In genomic region chr5:73565166-73565968, GRCh38 we compare ENCODE assay signal across 1 cellular context.
TF ChIP-seq lines count a peak whose summit lies in the region.

A gene with protein sequence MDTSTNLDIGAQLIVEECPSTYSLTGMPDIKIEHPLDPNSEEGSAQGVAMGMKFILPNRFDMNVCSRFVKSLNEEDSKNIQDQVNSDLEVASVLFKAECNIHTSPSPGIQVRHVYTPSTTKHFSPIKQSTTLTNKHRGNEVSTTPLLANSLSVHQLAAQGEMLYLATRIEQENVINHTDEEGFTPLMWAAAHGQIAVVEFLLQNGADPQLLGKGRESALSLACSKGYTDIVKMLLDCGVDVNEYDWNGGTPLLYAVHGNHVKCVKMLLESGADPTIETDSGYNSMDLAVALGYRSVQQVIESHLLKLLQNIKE (minus strand): TSS chr5:73565639. CDS start chr5:73562881, 2,758 bp downstream.
A gene with protein sequence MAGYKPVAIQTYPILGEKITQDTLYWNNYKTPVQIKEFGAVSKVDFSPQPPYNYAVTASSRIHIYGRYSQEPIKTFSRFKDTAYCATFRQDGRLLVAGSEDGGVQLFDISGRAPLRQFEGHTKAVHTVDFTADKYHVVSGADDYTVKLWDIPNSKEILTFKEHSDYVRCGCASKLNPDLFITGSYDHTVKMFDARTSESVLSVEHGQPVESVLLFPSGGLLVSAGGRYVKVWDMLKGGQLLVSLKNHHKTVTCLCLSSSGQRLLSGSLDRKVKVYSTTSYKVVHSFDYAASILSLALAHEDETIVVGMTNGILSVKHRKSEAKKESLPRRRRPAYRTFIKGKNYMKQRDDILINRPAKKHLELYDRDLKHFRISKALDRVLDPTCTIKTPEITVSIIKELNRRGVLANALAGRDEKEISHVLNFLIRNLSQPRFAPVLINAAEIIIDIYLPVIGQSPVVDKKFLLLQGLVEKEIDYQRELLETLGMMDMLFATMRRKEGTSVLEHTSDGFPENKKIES (plus strand): TSS chr5:73565743. CDS start chr5:73567345, 1,602 bp downstream.

TF ChIP-seq in HepG2, 621 proteins besides CTCF, POLR2A, EP300 and RAD21 (continued from another document and continues in another):
- TF ChIP-seq, protein P1, sequence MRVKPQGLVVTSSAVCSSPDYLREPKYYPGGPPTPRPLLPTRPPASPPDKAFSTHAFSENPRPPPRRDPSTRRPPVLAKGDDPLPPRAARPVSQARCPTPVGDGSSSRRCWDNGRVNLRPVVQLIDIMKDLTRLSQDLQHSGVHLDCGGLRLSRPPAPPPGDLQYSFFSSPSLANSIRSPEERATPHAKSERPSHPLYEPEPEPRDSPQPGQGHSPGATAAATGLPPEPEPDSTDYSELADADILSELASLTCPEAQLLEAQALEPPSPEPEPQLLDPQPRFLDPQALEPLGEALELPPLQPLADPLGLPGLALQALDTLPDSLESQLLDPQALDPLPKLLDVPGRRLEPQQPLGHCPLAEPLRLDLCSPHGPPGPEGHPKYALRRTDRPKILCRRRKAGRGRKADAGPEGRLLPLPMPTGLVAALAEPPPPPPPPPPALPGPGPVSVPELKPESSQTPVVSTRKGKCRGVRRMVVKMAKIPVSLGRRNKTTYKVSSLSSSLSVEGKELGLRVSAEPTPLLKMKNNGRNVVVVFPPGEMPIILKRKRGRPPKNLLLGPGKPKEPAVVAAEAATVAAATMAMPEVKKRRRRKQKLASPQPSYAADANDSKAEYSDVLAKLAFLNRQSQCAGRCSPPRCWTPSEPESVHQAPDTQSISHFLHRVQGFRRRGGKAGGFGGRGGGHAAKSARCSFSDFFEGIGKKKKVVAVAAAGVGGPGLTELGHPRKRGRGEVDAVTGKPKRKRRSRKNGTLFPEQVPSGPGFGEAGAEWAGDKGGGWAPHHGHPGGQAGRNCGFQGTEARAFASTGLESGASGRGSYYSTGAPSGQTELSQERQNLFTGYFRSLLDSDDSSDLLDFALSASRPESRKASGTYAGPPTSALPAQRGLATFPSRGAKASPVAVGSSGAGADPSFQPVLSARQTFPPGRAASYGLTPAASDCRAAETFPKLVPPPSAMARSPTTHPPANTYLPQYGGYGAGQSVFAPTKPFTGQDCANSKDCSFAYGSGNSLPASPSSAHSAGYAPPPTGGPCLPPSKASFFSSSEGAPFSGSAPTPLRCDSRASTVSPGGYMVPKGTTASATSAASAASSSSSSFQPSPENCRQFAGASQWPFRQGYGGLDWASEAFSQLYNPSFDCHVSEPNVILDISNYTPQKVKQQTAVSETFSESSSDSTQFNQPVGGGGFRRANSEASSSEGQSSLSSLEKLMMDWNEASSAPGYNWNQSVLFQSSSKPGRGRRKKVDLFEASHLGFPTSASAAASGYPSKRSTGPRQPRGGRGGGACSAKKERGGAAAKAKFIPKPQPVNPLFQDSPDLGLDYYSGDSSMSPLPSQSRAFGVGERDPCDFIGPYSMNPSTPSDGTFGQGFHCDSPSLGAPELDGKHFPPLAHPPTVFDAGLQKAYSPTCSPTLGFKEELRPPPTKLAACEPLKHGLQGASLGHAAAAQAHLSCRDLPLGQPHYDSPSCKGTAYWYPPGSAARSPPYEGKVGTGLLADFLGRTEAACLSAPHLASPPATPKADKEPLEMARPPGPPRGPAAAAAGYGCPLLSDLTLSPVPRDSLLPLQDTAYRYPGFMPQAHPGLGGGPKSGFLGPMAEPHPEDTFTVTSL (CRISPR knock-in tag; IDR thresholded peaks at IDR 0.05; ENCODE audit: borderline replicate concordance) = peak; percentile 55; the same call in 1 of the 2 replicates
- peak; percentile 87 for TF ChIP-seq IRF2 (CRISPR knock-in tag; IDR thresholded peaks at IDR 0.05)
- no peak for TF ChIP-seq MAFG (CRISPR knock-in tag; IDR thresholded peaks at IDR 0.05)
- no peak for TF ChIP-seq MTF2 (CRISPR knock-in tag; IDR thresholded peaks at IDR 0.05; ENCODE audit: borderline replicate concordance)
- 0 out of 2 replicates have a peak, but pooled peaks have one; percentile 81 for TF ChIP-seq ZNF615 (CRISPR knock-in tag; IDR thresholded peaks at IDR 0.05; ENCODE audit: borderline replicate concordance)
- TF ChIP-seq ZNF234 (CRISPR knock-in tag; conservative IDR thresholded peaks at IDR 0.05) = no peak
- no peak for TF ChIP-seq ZNF17 (CRISPR knock-in tag; IDR thresholded peaks at IDR 0.05)
- no peak for TF ChIP-seq ZFAT (CRISPR knock-in tag; conservative IDR thresholded peaks at IDR 0.05)
- TF ChIP-seq ZNF414 (CRISPR knock-in tag; IDR thresholded peaks at IDR 0.05) = 0 out of 2 replicates have a peak, but pooled peaks have one; percentile 22
- peak; percentile 21; the same call in 1 of the 2 replicates for TF ChIP-seq ATF7-NPFF (CRISPR knock-in tag; IDR thresholded peaks at IDR 0.05; ENCODE audit: low read depth)
- TF ChIP-seq ZNF441 (CRISPR knock-in tag; IDR thresholded peaks at IDR 0.05; ENCODE audit: borderline replicate concordance) = no peak
- no peak for TF ChIP-seq SKIL (CRISPR knock-in tag; IDR thresholded peaks at IDR 0.05; ENCODE audit: borderline replicate concordance)
- no peak for TF ChIP-seq ELF4 (CRISPR knock-in tag; IDR thresholded peaks at IDR 0.05; ENCODE audit: borderline replicate concordance)
- TF ChIP-seq HNRNPL (IDR thresholded peaks at IDR 0.05; ENCODE audit: low read depth, low read length) = 0 out of 2 replicates have a peak, but pooled peaks have one; percentile 22
- TF ChIP-seq FOXJ3 (CRISPR knock-in tag; IDR thresholded peaks at IDR 0.05; ENCODE audit: borderline replicate concordance) = no peak
- peak; percentile 100 for TF ChIP-seq SAP130 (CRISPR knock-in tag; IDR thresholded peaks at IDR 0.05; ENCODE audit: low read depth)
- no peak for TF ChIP-seq FOXM1 (CRISPR knock-in tag; IDR thresholded peaks at IDR 0.05)
- TF ChIP-seq, protein P2, sequence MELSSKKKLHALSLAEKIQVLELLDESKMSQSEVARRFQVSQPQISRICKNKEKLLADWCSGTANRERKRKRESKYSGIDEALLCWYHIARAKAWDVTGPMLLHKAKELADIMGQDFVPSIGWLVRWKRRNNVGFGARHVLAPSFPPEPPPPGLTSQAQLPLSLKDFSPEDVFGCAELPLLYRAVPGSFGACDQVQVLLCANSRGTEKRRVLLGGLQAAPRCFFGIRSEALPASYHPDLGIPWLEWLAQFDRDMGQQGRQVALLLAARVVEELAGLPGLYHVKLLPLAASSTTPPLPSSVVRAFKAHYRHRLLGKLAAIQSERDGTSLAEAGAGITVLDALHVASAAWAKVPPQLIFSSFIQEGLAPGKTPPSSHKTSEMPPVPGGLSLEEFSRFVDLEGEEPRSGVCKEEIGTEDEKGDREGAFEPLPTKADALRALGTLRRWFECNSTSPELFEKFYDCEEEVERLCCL (CRISPR knock-in tag; IDR thresholded peaks at IDR 0.05; ENCODE audit: borderline replicate concordance) = no peak
- peak; percentile 56 for TF ChIP-seq GFI1 (CRISPR knock-in tag; IDR thresholded peaks at IDR 0.05; ENCODE audit: borderline replicate concordance)
- TF ChIP-seq IKZF5 (CRISPR knock-in tag; IDR thresholded peaks at IDR 0.05) = peak; percentile 28; the same call in 1 of the 2 replicates
- TF ChIP-seq NCOA1 (CRISPR knock-in tag; IDR thresholded peaks at IDR 0.05) = no peak
- peak; percentile 63 for TF ChIP-seq ETV5 (CRISPR knock-in tag; IDR thresholded peaks at IDR 0.05; ENCODE audit: borderline replicate concordance)
- 0 out of 2 replicates have a peak, but pooled peaks have one; percentile 28 for TF ChIP-seq NFATC3 (CRISPR knock-in tag; IDR thresholded peaks at IDR 0.05)
- TF ChIP-seq GATAD1 (CRISPR knock-in tag; IDR thresholded peaks at IDR 0.05) = peak; percentile 98
- TF ChIP-seq ZFX (CRISPR knock-in tag; IDR thresholded peaks at IDR 0.05; ENCODE audit: low read depth) = peak; percentile 98
- peak; percentile 95 for TF ChIP-seq KAT8 (CRISPR knock-in tag; IDR thresholded peaks at IDR 0.05)
- no peak for TF ChIP-seq U2AF1 (optimal IDR thresholded peaks at IDR 0.05; ENCODE audit: low read depth, low read length)
- no peak for TF ChIP-seq NFE2L2 (IDR thresholded peaks at IDR 0.05; ENCODE audit: low read length)
- TF ChIP-seq SKI (IDR thresholded peaks at IDR 0.05; ENCODE audit: partially characterized antibody) = no peak
- TF ChIP-seq RNF2 (conservative IDR thresholded peaks at IDR 0.05; ENCODE audit: low read depth) = no peak
- TF ChIP-seq, protein P3, sequence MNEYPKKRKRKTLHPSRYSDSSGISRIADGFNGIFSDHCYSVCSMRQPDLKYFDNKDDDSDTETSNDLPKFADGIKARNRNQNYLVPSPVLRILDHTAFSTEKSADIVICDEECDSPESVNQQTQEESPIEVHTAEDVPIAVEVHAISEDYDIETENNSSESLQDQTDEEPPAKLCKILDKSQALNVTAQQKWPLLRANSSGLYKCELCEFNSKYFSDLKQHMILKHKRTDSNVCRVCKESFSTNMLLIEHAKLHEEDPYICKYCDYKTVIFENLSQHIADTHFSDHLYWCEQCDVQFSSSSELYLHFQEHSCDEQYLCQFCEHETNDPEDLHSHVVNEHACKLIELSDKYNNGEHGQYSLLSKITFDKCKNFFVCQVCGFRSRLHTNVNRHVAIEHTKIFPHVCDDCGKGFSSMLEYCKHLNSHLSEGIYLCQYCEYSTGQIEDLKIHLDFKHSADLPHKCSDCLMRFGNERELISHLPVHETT (CRISPR knock-in tag; conservative IDR thresholded peaks at IDR 0.05) = 0 out of 2 replicates have a peak, but pooled peaks have one; percentile 51
- TF ChIP-seq, protein P4, sequence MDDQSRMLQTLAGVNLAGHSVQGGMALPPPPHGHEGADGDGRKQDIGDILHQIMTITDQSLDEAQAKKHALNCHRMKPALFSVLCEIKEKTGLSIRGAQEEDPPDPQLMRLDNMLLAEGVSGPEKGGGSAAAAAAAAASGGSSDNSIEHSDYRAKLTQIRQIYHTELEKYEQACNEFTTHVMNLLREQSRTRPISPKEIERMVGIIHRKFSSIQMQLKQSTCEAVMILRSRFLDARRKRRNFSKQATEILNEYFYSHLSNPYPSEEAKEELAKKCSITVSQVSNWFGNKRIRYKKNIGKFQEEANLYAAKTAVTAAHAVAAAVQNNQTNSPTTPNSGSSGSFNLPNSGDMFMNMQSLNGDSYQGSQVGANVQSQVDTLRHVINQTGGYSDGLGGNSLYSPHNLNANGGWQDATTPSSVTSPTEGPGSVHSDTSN (CRISPR knock-in tag; IDR thresholded peaks at IDR 0.05; ENCODE audit: borderline replicate concordance) = no peak
- TF ChIP-seq STAT5B (CRISPR knock-in tag; IDR thresholded peaks at IDR 0.05) = no peak
- TF ChIP-seq TBP (CRISPR knock-in tag; IDR thresholded peaks at IDR 0.05) = peak; percentile 63; the same call in 1 of the 2 replicates
- TF ChIP-seq, protein P5, sequence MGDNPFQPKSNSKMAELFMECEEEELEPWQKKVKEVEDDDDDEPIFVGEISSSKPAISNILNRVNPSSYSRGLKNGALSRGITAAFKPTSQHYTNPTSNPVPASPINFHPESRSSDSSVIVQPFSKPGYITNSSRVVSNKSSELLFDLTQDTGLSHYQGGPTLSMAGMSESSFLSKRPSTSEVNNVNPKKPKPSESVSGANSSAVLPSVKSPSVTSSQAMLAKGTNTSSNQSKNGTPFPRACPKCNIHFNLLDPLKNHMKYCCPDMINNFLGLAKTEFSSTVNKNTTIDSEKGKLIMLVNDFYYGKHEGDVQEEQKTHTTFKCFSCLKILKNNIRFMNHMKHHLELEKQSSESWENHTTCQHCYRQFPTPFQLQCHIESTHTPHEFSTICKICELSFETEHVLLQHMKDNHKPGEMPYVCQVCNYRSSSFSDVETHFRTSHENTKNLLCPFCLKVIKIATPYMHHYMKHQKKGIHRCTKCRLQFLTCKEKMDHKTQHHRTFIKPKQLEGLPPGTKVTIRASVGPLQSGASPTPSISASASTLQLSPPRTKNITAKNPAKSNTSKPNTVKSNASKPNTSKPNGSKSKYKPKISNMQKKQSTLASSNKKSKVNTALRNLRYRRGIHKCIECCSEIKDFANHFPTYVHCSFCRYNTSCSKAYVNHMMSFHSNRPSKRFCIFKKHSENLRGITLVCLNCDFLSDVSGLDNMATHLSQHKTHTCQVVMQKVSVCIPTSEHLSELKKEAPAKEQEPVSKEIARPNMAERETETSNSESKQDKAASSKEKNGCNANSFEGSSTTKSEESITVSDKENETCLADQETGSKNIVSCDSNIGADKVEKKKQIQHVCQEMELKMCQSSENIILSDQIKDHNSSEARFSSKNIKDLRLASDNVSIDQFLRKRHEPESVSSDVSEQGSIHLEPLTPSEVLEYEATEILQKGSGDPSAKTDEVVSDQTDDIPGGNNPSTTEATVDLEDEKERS (CRISPR knock-in tag; IDR thresholded peaks at IDR 0.05) = no peak
- no peak for TF ChIP-seq ZNF382 (CRISPR knock-in tag; IDR thresholded peaks at IDR 0.05; ENCODE audit: borderline replicate concordance)
- TF ChIP-seq ATF5 (CRISPR knock-in tag; IDR thresholded peaks at IDR 0.05; ENCODE audit: low read depth) = 0 out of 2 replicates have a peak, but pooled peaks have one; percentile 36
- TF ChIP-seq ZNF552 (CRISPR knock-in tag; IDR thresholded peaks at IDR 0.05; ENCODE audit: borderline replicate concordance) = no peak
- no peak for TF ChIP-seq NR2F2 (IDR thresholded peaks at IDR 0.05; ENCODE audit: borderline replicate concordance, low read depth)
- TF ChIP-seq HOXA3 (CRISPR knock-in tag; IDR thresholded peaks at IDR 0.05) = peak; percentile 96
- TF ChIP-seq STAG1 (CRISPR knock-in tag; IDR thresholded peaks at IDR 0.05) = no peak
- peak; percentile 36; the same call in 1 of the 2 replicates for TF ChIP-seq MEF2D (CRISPR knock-in tag; IDR thresholded peaks at IDR 0.05)
